ENCODE assay signal across 15 cellular contexts in the genomic region with DNA sequence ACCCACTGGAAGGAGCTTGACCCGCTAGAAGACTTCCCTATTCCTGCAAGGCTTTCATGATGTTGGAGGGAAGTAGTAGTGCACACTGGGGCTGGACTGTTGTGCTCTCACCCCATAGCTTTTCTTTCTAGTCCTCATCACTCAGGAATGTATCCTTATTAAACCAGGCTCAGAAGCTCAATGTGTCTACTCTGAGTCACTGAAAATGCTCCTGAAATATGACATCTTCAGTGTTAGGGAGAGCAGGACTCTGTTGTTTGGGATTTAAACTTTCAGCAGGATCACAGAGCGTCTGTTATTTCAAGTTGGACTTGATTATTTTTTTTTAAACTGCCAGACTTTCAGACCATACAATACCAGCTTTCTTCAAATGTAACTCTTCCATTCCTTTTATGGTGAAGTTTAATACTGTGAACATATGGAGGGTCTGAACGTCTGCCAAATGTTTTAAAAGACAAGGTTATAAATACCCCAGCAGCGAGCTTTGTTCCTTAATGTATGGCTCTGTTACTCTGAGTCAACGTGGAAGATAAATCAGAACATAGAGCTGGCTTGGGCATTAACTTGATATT.
A peak's percentile ranks its signal among the peaks of the same experiment; 100 is the strongest.
DNase-seq lines count a peak whose midpoint lies in the region; ATAC-seq and TF ChIP-seq lines count a peak whose summit lies in the region.
"Had no signal": no experiment of that assay in that cellular context is flagged by ENCODE, and none has a peak within 500 bp of the region (broad histone marks: within the 10 kb centered on the region; RNA-seq: fewer than 3 reads in every experiment).

No MANE protein-coding gene starts in this region.

- peak; percentile 90 for DNase-seq in AG08395 (ENCODE audit: low spot score)
- DNase-seq in LHCN-M2 (ENCODE audit: low read depth): peak; percentile 96
- peak; percentile 98 for DNase-seq in astrocyte of the spinal cord (ENCODE audit: low read depth, low spot score)
- DNase-seq in kidney tubule cell (ENCODE audit: low spot score): peak; percentile 66
- DNase-seq in NCI-H2196 (lab: John Stamatoyannopoulos, UW; ENCODE audit: unreplicated experiment): no peak
- DNase-seq in CD14-positive monocyte (ENCODE audit: low spot score): no peak
- DNase-seq in NK-92 treated with Interleukin-12 subunit alpha and Interleukin-12 subunit beta, amount 100 ng/mL, for 24 hours (lab: John Stamatoyannopoulos, UW): no peak
- DNase-seq: activated CD8-positive, alpha-beta memory T cell treated with anti-CD3 and anti-CD28 coated beads, Interleukin-2, amount 10 ng/mL, durations not matched to agents 7 days and 5 days; body of pancreas; CD4-positive, CD25-positive, alpha-beta regulatory T cell; NCI-H1436; occipital lobe; SHP77 had no signal

- H3K36me3 Mint-ChIP-seq in CD14-positive monocyte: no peaks in the 10 kb centered on the region
- H3K36me3 Mint-ChIP-seq: activated CD8-positive, alpha-beta memory T cell treated with anti-CD3 and anti-CD28 coated beads, Interleukin-2, amount 10 ng/mL, durations not matched to agents 7 days and 5 days; CD4-positive, CD25-positive, alpha-beta regulatory T cell had no signal

- no peak overlapping the region for H3K4me3 Mint-ChIP-seq in CD14-positive monocyte
- H3K4me3 Mint-ChIP-seq: activated CD8-positive, alpha-beta memory T cell treated with anti-CD3 and anti-CD28 coated beads, Interleukin-2, amount 10 ng/mL, durations not matched to agents 7 days and 5 days; CD4-positive, CD25-positive, alpha-beta regulatory T cell; GM23338 had no signal

- no peaks in the 10 kb centered on the region for H3K4me1 Mint-ChIP-seq in CD14-positive monocyte
- H3K4me1 Mint-ChIP-seq: activated CD8-positive, alpha-beta memory T cell treated with anti-CD3 and anti-CD28 coated beads, Interleukin-2, amount 10 ng/mL, durations not matched to agents 7 days and 5 days; CD4-positive, CD25-positive, alpha-beta regulatory T cell had no signal

- TF ChIP-seq CTCF in astrocyte of the spinal cord (IDR thresholded peaks at IDR 0.05; ENCODE audit: low read depth, low read length): no peak
- no peak for TF ChIP-seq CTCF in CD14-positive monocyte (IDR thresholded peaks at IDR 0.05)

- in situ Hi-C loops in astrocyte of the spinal cord (cut with HindIII; ENCODE audit: low sequenced_read_pairs): no loop called here

- H3K9me3 Mint-ChIP-seq in CD14-positive monocyte: peaks cover 0 to 10% (median 0%) of the 10 kb centered on the region in 7 donors
- H3K9me3 Mint-ChIP-seq: GM23338 had no signal

- no peak overlapping the region for H3K27ac Mint-ChIP-seq in CD14-positive monocyte
- H3K27ac Mint-ChIP-seq: activated CD8-positive, alpha-beta memory T cell treated with anti-CD3 and anti-CD28 coated beads, Interleukin-2, amount 10 ng/mL, durations not matched to agents 7 days and 5 days; CD4-positive, CD25-positive, alpha-beta regulatory T cell; GM23338 had no signal

- intact Hi-C loops in CD14-positive monocyte (cut with micrococcal nuclease): no loop called here

- no peak for ATAC-seq in GM21576 (IDR thresholded peaks at IDR 0.05; ENCODE audit: unreplicated experiment)
- ATAC-seq: activated CD8-positive, alpha-beta memory T cell treated with anti-CD3 and anti-CD28 coated beads, Interleukin-2, amount 10 ng/mL, durations not matched to agents 7 days and 5 days; body of pancreas; GM23338 had no signal

- no peak overlapping the region for H3K4me3 ChIP-seq in astrocyte of the spinal cord (ENCODE audit: low read depth, low read length)
- H3K4me3 ChIP-seq: body of pancreas, GM23338 had no signal

- no peaks in the 10 kb centered on the region for H3K27me3 Mint-ChIP-seq in CD14-positive monocyte (ENCODE audit: low read depth in 3 of 3)
- H3K27me3 Mint-ChIP-seq: activated CD8-positive, alpha-beta memory T cell treated with anti-CD3 and anti-CD28 coated beads, Interleukin-2, amount 10 ng/mL, durations not matched to agents 7 days and 5 days; CD4-positive, CD25-positive, alpha-beta regulatory T cell had no signal

Comparison
In these comparisons a context has a peak if more than half of its experiments do, and no peak if none do; other contexts are left out.
1. DNase-seq: peak in AG08395 (single experiment), LHCN-M2 (single experiment), astrocyte of the spinal cord (single experiment) and kidney tubule cell (single experiment); none in NCI-H2196 (single experiment), CD14-positive monocyte (single experiment) and NK-92 treated with Interleukin-12 subunit alpha and Interleukin-12 subunit beta, amount 100 ng/mL, for 24 hours (single experiment).